18 cellular contexts compared by ENCODE assay signal in genomic region chr10:48612241-48612943, GRCh38. TPM values are rescaled to one million over a fixed set of nuclear protein-coding genes. Genes with fewer than 3 reads are reported as not detected.
DNase-seq lines count a peak whose midpoint lies in the region; ATAC-seq and TF ChIP-seq lines count a peak whose summit lies in the region.
"Had no signal": no experiment of that assay in that cellular context is flagged by ENCODE, and none has a peak within 500 bp of the region (broad histone marks: within the 10 kb centered on the region; RNA-seq: fewer than 3 reads in every experiment).

No MANE protein-coding gene starts in this region.

- no peaks in the 10 kb centered on the region for H3K36me3 ChIP-seq in colonic mucosa
- H3K36me3 ChIP-seq: breast epithelium, right lobe of liver had no signal

- no peaks in the 10 kb centered on the region for H3K4me1 ChIP-seq in colonic mucosa
- H3K4me1 ChIP-seq: breast epithelium, right lobe of liver had no signal

- no peak overlapping the region for H3K9ac ChIP-seq in colonic mucosa (ENCODE audit: low read depth in 2 of 2, low read length in 2 of 2)

- intact Hi-C loops in colonic mucosa (cut with DNase I): no loop called here

- TF ChIP-seq CTCF in colonic mucosa (IDR thresholded peaks at IDR 0.05): no peak

- no peak for ATAC-seq in HG02852 (IDR thresholded peaks at IDR 0.05; ENCODE audit: unreplicated experiment)
- ATAC-seq: HCT116, right lobe of liver had no signal

- H3K4me3 ChIP-seq in colonic mucosa: no peak overlapping the region
- H3K4me3 ChIP-seq: breast epithelium, right lobe of liver had no signal

- DNase-seq in CD1c-positive myeloid dendritic cell (ENCODE audit: extremely low spot score) (peak; percentile 47), M059J (ENCODE audit: low read depth) (peak; percentile 88), colonic mucosa (peak; percentile 3), myocyte (ENCODE audit: low read depth) (peak; percentile 96), T1000 (lab: John Stamatoyannopoulos, UW) (no peak), HuH-7.5 (ENCODE audit: low spot score) (no peak), HK-2 (ENCODE audit: unreplicated experiment) (no peak)
- DNase-seq: activated naive CD4-positive, alpha-beta T cell treated with anti-CD3 and anti-CD28 coated beads for 36 hours; DND-41; immature natural killer cell; Kasumi-1; NCI-H1694 treated with DMSO at 0.1 percent for 48 hours; right lobe of liver had no signal

- no peaks in the 10 kb centered on the region for H3K27me3 ChIP-seq in colonic mucosa
- H3K27me3 ChIP-seq: breast epithelium, right lobe of liver had no signal

- no peaks in the 10 kb centered on the region for H3K9me3 ChIP-seq in colonic mucosa
- H3K9me3 ChIP-seq: right lobe of liver had no signal

- H3K27ac ChIP-seq in colonic mucosa: no peak overlapping the region
- H3K27ac ChIP-seq: breast epithelium, C4-2B, right lobe of liver, VCaP had no signal

RNA-seq across cellular contexts. Expression of gene ARHGAP22, which starts 7.5 kb away (rescaled TPM):
- total RNA-seq in M059J (2014; rRNA removed; shearing (Covaris generic)): 11.5 and 18.9 TPM in 2 replicates
- 1 to 10 TPM in 1 of 2 donors, under 1 TPM in 1; 0.86 to 1.6 TPM for total RNA-seq in colonic mucosa
- 42.8 and 46.6 TPM in 2 replicates for total RNA-seq in myocyte
- 54.3 TPM for polyA plus RNA-seq in myocyte (2012)
- total RNA-seq: activated naive CD4-positive, alpha-beta T cell treated with anti-CD3 and anti-CD28 coated beads for 36 hours had no signal
- polyA plus RNA-seq: immature natural killer cell had no signal

Comparison
In these comparisons a context has a peak if more than half of its experiments do, and no peak if none do; other contexts are left out.
1. DNase-seq: peak in CD1c-positive myeloid dendritic cell (single experiment), M059J (single experiment), colonic mucosa (single experiment) and myocyte (single experiment); none in T1000 (single experiment), HuH-7.5 (single experiment) and HK-2 (single experiment).